17 cellular contexts compared by ENCODE assay signal in genomic region chr5:131682824-131683223, GRCh38.
"Had no signal": no experiment of that assay in that cellular context is flagged by ENCODE, and none has a peak within 500 bp of the region (broad histone marks: within the 10 kb centered on the region; RNA-seq: fewer than 3 reads in every experiment).

No MANE protein-coding gene starts in this region.

- H3K9me3 ChIP-seq: adrenal gland, ovary, tibial nerve had no signal

- H3K4me3 ChIP-seq: adrenal gland, hepatocyte, ovary, smooth muscle cell, tibial nerve had no signal

- H3K36me3 ChIP-seq: ovary had no signal

- H3K4me3 Mint-ChIP-seq: effector memory CD8-positive, alpha-beta T cell; naive thymus-derived CD8-positive, alpha-beta T cell; stimulated activated naive CD8-positive, alpha-beta T cell treated with anti-CD3 and anti-CD28 coated beads, Interleukin-15, Interleukin-2, amounts not matched to agents 100 ng/mL and 50 ng/mL, for 24 hours; T-helper 1 cell treated with Interleukin-12 subunit alpha and Interleukin-12 subunit beta and Interleukin-4 antibody, amounts not matched to agents 30 μg/mL and 1 μg/mL, for 36 hours had no signal

- H3K27me3 ChIP-seq: adrenal gland, hepatocyte, ovary, tibial nerve had no signal

- H3K4me2 ChIP-seq: hepatocyte, smooth muscle cell had no signal

- H3K4me1 ChIP-seq: tibial nerve had no signal

- H3K27ac ChIP-seq: adrenal gland, hepatocyte, ovary, tibial nerve, WERI-Rb-1 had no signal

- H3K27ac Mint-ChIP-seq: effector memory CD8-positive, alpha-beta T cell; stimulated activated naive CD8-positive, alpha-beta T cell treated with anti-CD3 and anti-CD28 coated beads, Interleukin-15, Interleukin-2, amounts not matched to agents 100 ng/mL and 50 ng/mL, for 24 hours; T-helper 1 cell treated with Interleukin-12 subunit alpha and Interleukin-12 subunit beta and Interleukin-4 antibody, amounts not matched to agents 30 μg/mL and 1 μg/mL, for 36 hours had no signal

- DNase-seq: activated CD4-positive, alpha-beta T cell treated with anti-CD3 and anti-CD28 coated beads, Interleukin-2, amount 50 U/mL, for 48 hours; activated gamma-delta T cell treated with Interleukin-2 at 50 U/mL for 16 hours; adrenal gland; effector memory CD8-positive, alpha-beta T cell; mesendoderm; naive thymus-derived CD8-positive, alpha-beta T cell; ovary; WERI-Rb-1 had no signal

- H2AFZ ChIP-seq: hepatocyte had no signal

- FAIRE-seq: bronchial epithelial cell, urothelium cell line had no signal

- H3K27me3 Mint-ChIP-seq: effector memory CD8-positive, alpha-beta T cell; naive thymus-derived CD8-positive, alpha-beta T cell; stimulated activated naive CD8-positive, alpha-beta T cell treated with anti-CD3 and anti-CD28 coated beads, Interleukin-15, Interleukin-2, amounts not matched to agents 100 ng/mL and 50 ng/mL, for 24 hours had no signal

- ATAC-seq: activated naive CD4-positive, alpha-beta T cell treated with anti-CD3 and anti-CD28 coated beads, Interleukin-2, amount 50 U/mL, for 72 hours; effector memory CD8-positive, alpha-beta T cell; naive thymus-derived CD8-positive, alpha-beta T cell; sciatic nerve had no signal

- H3K9me3 Mint-ChIP-seq: activated naive CD4-positive, alpha-beta T cell treated with anti-CD3 and anti-CD28 coated beads, Interleukin-2, amount 50 U/mL, for 72 hours; effector memory CD8-positive, alpha-beta T cell; naive thymus-derived CD8-positive, alpha-beta T cell; stimulated activated naive CD8-positive, alpha-beta T cell treated with anti-CD3 and anti-CD28 coated beads, Interleukin-15, Interleukin-2, amounts not matched to agents 100 ng/mL and 50 ng/mL, for 24 hours; T-helper 1 cell treated with Interleukin-12 subunit alpha and Interleukin-12 subunit beta and Interleukin-4 antibody, amounts not matched to agents 30 μg/mL and 1 μg/mL, for 36 hours had no signal
